ENCODE assay signal across 27 cellular contexts in the genomic region with DNA sequence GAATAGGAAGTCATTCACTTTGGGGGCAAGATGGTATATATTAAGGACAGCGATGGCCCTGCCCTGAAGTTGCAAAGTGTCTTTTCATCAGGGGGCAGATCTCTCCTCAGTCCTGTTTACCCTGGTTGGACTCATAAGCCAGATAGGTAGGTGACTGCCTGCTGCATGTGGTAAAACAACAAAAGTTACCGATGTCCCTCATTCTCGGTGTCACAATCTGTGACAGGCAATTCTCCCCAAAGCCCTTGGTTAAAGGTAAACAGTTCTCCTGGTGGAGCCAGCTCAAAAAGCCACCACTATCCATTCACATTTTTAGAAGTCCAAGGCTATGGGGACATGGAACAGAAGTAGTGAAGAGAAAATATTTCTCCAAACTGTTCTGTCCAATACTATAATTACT.
"Had no signal": no experiment of that assay in that cellular context is flagged by ENCODE, and none has a peak within 500 bp of the region (broad histone marks: within the 10 kb centered on the region; RNA-seq: fewer than 3 reads in every experiment).

No MANE protein-coding gene starts in this region.

- DNase-seq: activated CD4-positive, alpha-beta memory T cell treated with anti-CD3 and anti-CD28 coated beads, Interleukin-2, amount 10 ng/mL, durations not matched to agents 7 days and 5 days; activated CD4-positive, alpha-beta T cell treated with anti-CD3 and anti-CD28 coated beads for 1 hour; activated CD4-positive, alpha-beta T cell treated with anti-CD3 and anti-CD28 coated beads for 4 hours; activated CD4-positive, alpha-beta T cell treated with anti-CD3 and anti-CD28 coated beads, Interleukin-2, amount 10 ng/mL, durations not matched to agents 7 days and 5 days; activated CD4-positive, alpha-beta T cell treated with anti-CD3 and anti-CD28 coated beads, Interleukin-2, amount 50 U/mL, for 4 hours; activated CD8-positive, alpha-beta memory T cell treated with anti-CD3 and anti-CD28 coated beads, Interleukin-2, amount 50 U/mL, for 48 hours; activated gamma-delta T cell; activated naive CD4-positive, alpha-beta T cell; activated naive CD4-positive, alpha-beta T cell treated with anti-CD3 and anti-CD28 coated beads, Interleukin-2, amount 50 U/mL, for 16 hours; activated T-cell treated with anti-CD3 and anti-CD28 coated beads for 4 hours; activated T-cell treated with anti-CD3 and anti-CD28 coated beads, Interleukin-2, amount 50 U/mL, for 24 hours; activated T-cell treated with anti-CD3 and anti-CD28 coated beads, Interleukin-2, amount 50 U/mL, for 72 hours; amniotic stem cell; anterior cingulate cortex; brain microvascular endothelial cell; dorsolateral prefrontal cortex; effector memory CD4-positive, alpha-beta T cell; endodermal cell; erythroblast; esophagus squamous epithelium; foreskin melanocyte; heart right ventricle; T-helper 2 cell had no signal

- H3K36me3 ChIP-seq: brain microvascular endothelial cell, esophagus squamous epithelium, gastroesophageal sphincter, heart right ventricle had no signal

- H3K4me1 ChIP-seq: gastroesophageal sphincter had no signal

- H3K27me3 ChIP-seq: brain microvascular endothelial cell, dorsolateral prefrontal cortex, esophagus squamous epithelium, gastroesophageal sphincter, heart right ventricle had no signal

- H3K9me3 ChIP-seq: esophagus squamous epithelium, gastroesophageal sphincter had no signal

- ATAC-seq: activated T-cell treated with anti-CD3 and anti-CD28 coated beads, Interleukin-2, amount 50 U/mL, for 72 hours; gastroesophageal sphincter; heart right ventricle; WTC11 had no signal

- H3K27ac ChIP-seq: brain microvascular endothelial cell, coronary artery, dorsolateral prefrontal cortex, esophagus squamous epithelium, gastroesophageal sphincter, heart right ventricle, VCaP had no signal

- H3K4me3 ChIP-seq: coronary artery, dorsolateral prefrontal cortex, esophagus squamous epithelium, gastroesophageal sphincter, heart right ventricle had no signal
